18 cellular contexts compared by ENCODE assay signal in the genomic region with DNA sequence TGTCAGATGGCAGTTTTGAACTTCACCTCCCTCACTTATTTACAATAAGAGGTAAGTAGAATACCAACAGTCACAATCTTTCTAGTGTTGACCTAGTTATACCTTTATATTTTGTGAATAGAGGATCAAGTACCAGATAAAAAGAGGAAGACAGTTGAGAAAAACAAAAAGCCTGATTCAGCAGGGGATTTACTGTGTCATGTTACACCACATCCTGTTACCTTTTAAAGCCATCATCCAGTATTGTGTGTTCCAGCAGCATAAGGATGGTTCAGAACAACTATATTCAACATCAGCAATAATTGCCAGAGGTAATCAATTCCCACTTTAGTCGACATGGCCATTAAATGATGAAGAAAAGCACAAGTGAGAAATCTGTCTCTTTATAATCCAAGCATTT. TPM values are rescaled to one million over a fixed set of nuclear protein-coding genes. Genes with fewer than 3 reads are reported as not detected.
A peak's percentile ranks its signal among the peaks of the same experiment; 100 is the strongest.
DNase-seq lines count a peak whose midpoint lies in the region; ATAC-seq and TF ChIP-seq lines count a peak whose summit lies in the region.
"Had no signal": no experiment of that assay in that cellular context is flagged by ENCODE, and none has a peak within 500 bp of the region (broad histone marks: within the 10 kb centered on the region; RNA-seq: fewer than 3 reads in every experiment).

No MANE protein-coding gene starts in this region.

- POLR2A ChIA-PET in PC-3 (lab: Charles Lee; ENCODE audit: unreplicated experiment): interaction anchor here (0.6 kb wide), 1 partner anchor 319 kb away, joined by 3 read pairs; no protein-coding TSS in a partner anchor

- H3K27ac Mint-ChIP-seq in effector memory CD8-positive, alpha-beta T cell: no peak overlapping the region
- H3K27ac Mint-ChIP-seq: activated CD4-positive, alpha-beta T cell treated with anti-CD3 and anti-CD28 coated beads for 36 hours; CD8-positive, alpha-beta T cell; IgD-negative memory B cell had no signal

- peaks cover 3 to 7% of the 10 kb centered on the region in 2 donors for H3K9me3 Mint-ChIP-seq in effector memory CD8-positive, alpha-beta T cell

- CTCF ChIA-PET in PC-3 (lab: Charles Lee): no interaction called here

- intact Hi-C loops in PC-3 (cut with micrococcal nuclease): no loop called here

- H3K4me1 ChIP-seq in PC-3 (ENCODE audit: insufficient read depth, low read length): peaks cover 43% of the 10 kb centered on the region
- H3K4me1 ChIP-seq in foreskin keratinocyte: peaks cover 28% of the 10 kb centered on the region
- H3K4me1 ChIP-seq: right lobe of liver had no signal

- BruUV-seq in PC-3 (replicated peaks; lab: Mats Ljungman, UMichigan): no TSS peak

- peak overlapping the region; percentile 70 for H3K9ac ChIP-seq in PC-3 (ENCODE audit: low read length)

- no peaks in the 10 kb centered on the region for H3K27me3 ChIP-seq in PC-3 (ENCODE audit: low read length)
- H3K27me3 ChIP-seq in foreskin keratinocyte: no peaks in the 10 kb centered on the region
- H3K27me3 ChIP-seq: right lobe of liver had no signal

- no peaks in the 10 kb centered on the region for H3K36me3 ChIP-seq in PC-3 (ENCODE audit: low read depth, low read length)
- H3K36me3 ChIP-seq: right lobe of liver had no signal

- H3K4me3 ChIP-seq in PC-3 (ENCODE audit: low read length): no peak overlapping the region
- H3K4me3 ChIP-seq: right lobe of liver, SK-N-MC had no signal

- H3K27me3 Mint-ChIP-seq in effector memory CD8-positive, alpha-beta T cell: no peaks in the 10 kb centered on the region
- H3K27me3 Mint-ChIP-seq: activated CD4-positive, alpha-beta T cell treated with anti-CD3 and anti-CD28 coated beads for 36 hours; IgD-negative memory B cell had no signal

- no peak overlapping the region for H3K4me3 Mint-ChIP-seq in effector memory CD8-positive, alpha-beta T cell
- H3K4me3 Mint-ChIP-seq: activated CD4-positive, alpha-beta T cell treated with anti-CD3 and anti-CD28 coated beads for 36 hours; CD8-positive, alpha-beta T cell; IgD-negative memory B cell had no signal

- H3K4me2 ChIP-seq in PC-3 (ENCODE audit: low read length): peak overlapping the region; percentile 60

- DNase-seq in DMS53 (lab: John Stamatoyannopoulos, UW) (peak; percentile 71), PC-3 (peak; percentile 72), foreskin keratinocyte (peak; percentile 34 to 59), NCI-H1105 (lab: John Stamatoyannopoulos, UW) (no peak), GOT3 (lab: John Stamatoyannopoulos, UW) (no peak)
- DNase-seq in effector CD8-positive, alpha-beta T cell (lab: John Stamatoyannopoulos, UW): no peak
- DNase-seq in effector memory CD8-positive, alpha-beta T cell: no peak
- DNase-seq: activated CD4-positive, alpha-beta T cell treated with anti-CD3 and anti-CD28 coated beads for 36 hours; activated gamma-delta T cell treated with Interleukin-2 at 50 U/mL for 16 hours; caudate nucleus; CD8-positive, alpha-beta T cell; H7; right lobe of liver; substantia nigra had no signal

- no peaks in the 10 kb centered on the region for H3K4me1 Mint-ChIP-seq in effector memory CD8-positive, alpha-beta T cell (ENCODE audit: low read depth in 2 of 2)
- H3K4me1 Mint-ChIP-seq: activated CD4-positive, alpha-beta T cell treated with anti-CD3 and anti-CD28 coated beads for 36 hours; IgD-negative memory B cell had no signal

- H3F3A ChIP-seq in PC-3 (ENCODE audit: low read length, unreplicated experiment): peaks cover 9% of the 10 kb centered on the region

- H3K79me2 ChIP-seq in PC-3 (ENCODE audit: low read length): no peaks in the 10 kb centered on the region

- no peaks in the 10 kb centered on the region for H3K9me3 ChIP-seq in PC-3 (ENCODE audit: low read length)
- H3K9me3 ChIP-seq: right lobe of liver had no signal

- no peak overlapping the region; the same call in 1 of the 2 replicates for H2AFZ ChIP-seq in PC-3 (ENCODE audit: low read length)

- TF ChIP-seq CTCF in PC-3 (conservative IDR thresholded peaks at IDR 0.05; ENCODE audit: low read depth, low read length): no peak
- no peak for TF ChIP-seq CTCF in foreskin keratinocyte (conservative IDR thresholded peaks at IDR 0.05)

- H4K20me1 ChIP-seq in PC-3 (ENCODE audit: low read length): no peaks in the 10 kb centered on the region

- ATAC-seq in HG03469 (IDR thresholded peaks at IDR 0.05; ENCODE audit: unreplicated experiment) (peak; percentile 52), PC-3 (peak; percentile 54), foreskin keratinocyte (peak; percentile 26)
- ATAC-seq in effector memory CD8-positive, alpha-beta T cell (replicated peaks): no peak
- ATAC-seq: activated CD4-positive, alpha-beta T cell treated with anti-CD3 and anti-CD28 coated beads for 36 hours; CD8-positive, alpha-beta T cell had no signal

- H3K36me3 Mint-ChIP-seq in effector memory CD8-positive, alpha-beta T cell (ENCODE audit: insufficient read depth): peaks cover 4% of the 10 kb centered on the region
- H3K36me3 Mint-ChIP-seq: CD8-positive, alpha-beta T cell; IgD-negative memory B cell had no signal

- H3K9me2 ChIP-seq in PC-3 (replicated peaks; ENCODE audit: low read length): no peaks in the 10 kb centered on the region

- H3K27ac ChIP-seq in PC-3 (ENCODE audit: low read length) (peak overlapping the region; percentile 95), foreskin keratinocyte (peak overlapping the region; percentile 87)
- H3K27ac ChIP-seq: right lobe of liver, SK-N-MC had no signal

RNA-seq across cellular contexts. Expression of gene CXCL6, which starts 21.3 kb away (rescaled TPM):
- total RNA-seq in PC-3 (2014; rRNA removed) (23.4 and 25.7 TPM in 2 replicates), foreskin keratinocyte (0.82 and 0.85 TPM in 2 replicates)
- 0.79 and 0.86 TPM in 2 replicates for polyA plus RNA-seq in foreskin keratinocyte
- total RNA-seq: activated CD4-positive, alpha-beta T cell treated with anti-CD3 and anti-CD28 coated beads for 36 hours; CD8-positive, alpha-beta T cell had no signal
- polyA plus RNA-seq: IgD-negative memory B cell had no signal

RNA-seq across cellular contexts. Expression of gene PF4V1, which starts 38.0 kb away (rescaled TPM):
- not detected in 2 replicates for total RNA-seq in PC-3 (2014; rRNA removed)
- not detected in 2 replicates for total RNA-seq in foreskin keratinocyte
- polyA plus RNA-seq in foreskin keratinocyte: not detected in 2 replicates
- total RNA-seq: activated CD4-positive, alpha-beta T cell treated with anti-CD3 and anti-CD28 coated beads for 36 hours; CD8-positive, alpha-beta T cell; H7; right lobe of liver had no signal
- polyA plus RNA-seq: esophagus, IgD-negative memory B cell had no signal

RNA-seq across cellular contexts. Expression of gene CXCL1, which starts 54.0 kb away (rescaled TPM):
- 239 and 267 TPM in 2 replicates for total RNA-seq in PC-3 (2014; rRNA removed)
- 27.5 and 36.3 TPM in 2 replicates for total RNA-seq in foreskin keratinocyte
- polyA plus RNA-seq in foreskin keratinocyte: 29.4 and 42.3 TPM in 2 replicates
- total RNA-seq: activated CD4-positive, alpha-beta T cell treated with anti-CD3 and anti-CD28 coated beads for 36 hours; CD8-positive, alpha-beta T cell; H7 had no signal
- polyA plus RNA-seq: IgD-negative memory B cell had no signal

Comparison
In these comparisons a context has a peak if more than half of its experiments do, and no peak if none do; other contexts are left out.
1. DNase-seq: peak in DMS53 (single experiment), PC-3 (single experiment) and foreskin keratinocyte (2 of 2); none in effector CD8-positive, alpha-beta T cell (single experiment), NCI-H1105 (single experiment), GOT3 (single experiment) and effector memory CD8-positive, alpha-beta T cell (0 of 3).
2. RNA of gene CXCL6, which starts 21.3 kb away (total RNA-seq): 23.4 to 25.7 TPM in PC-3; 0.82 to 0.85 TPM in foreskin keratinocyte; every median in the first group is over 10 times any median in the second.